Comparison of ENCODE assay signal across 16 cellular contexts in the genomic region with DNA sequence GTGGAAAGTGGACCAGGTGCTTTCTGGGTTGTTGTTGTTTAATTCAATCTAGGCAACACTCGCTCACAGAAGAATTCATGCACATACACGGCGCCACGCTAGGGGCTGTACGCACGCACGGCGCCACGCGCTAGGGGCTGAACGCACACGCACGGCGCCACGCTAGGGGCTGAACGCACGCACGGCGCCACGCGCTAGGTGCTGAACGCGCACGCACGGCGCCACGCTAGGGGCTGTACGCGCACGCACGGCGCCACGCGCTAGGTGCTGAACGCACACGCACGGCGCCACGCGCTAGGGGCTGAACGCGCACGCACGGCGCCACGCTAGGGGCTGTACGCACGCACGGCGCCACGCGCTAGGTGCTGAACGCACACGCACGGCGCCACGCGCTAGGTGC. TPM values are rescaled to one million over a fixed set of nuclear protein-coding genes. Genes with fewer than 3 reads are reported as not detected.
"Had no signal": no experiment of that assay in that cellular context is flagged by ENCODE, and none has a peak within 500 bp of the region (broad histone marks: within the 10 kb centered on the region; RNA-seq: fewer than 3 reads in every experiment).

No MANE protein-coding gene starts in this region.

- H3K9me3 ChIP-seq: stomach, thyroid gland had no signal

- H3K36me3 ChIP-seq: cardiac muscle cell, stomach, thyroid gland had no signal

- H3K27ac ChIP-seq: cardiac muscle cell, epithelial cell of prostate, VCaP had no signal

- H3K4me3 ChIP-seq: cardiac muscle cell, skin epidermis, stomach, thyroid gland had no signal

- H3K27me3 ChIP-seq: cardiac muscle cell, stomach, thyroid gland had no signal

- DNase-seq: activated CD4-positive, alpha-beta T cell treated with anti-CD3 and anti-CD28 coated beads for 36 hours; activated naive CD4-positive, alpha-beta T cell treated with anti-CD3 and anti-CD28 coated beads for 36 hours; cortex of kidney; effector memory CD4-positive, alpha-beta T cell; hippocampal formation; mammary epithelial cell; nephron progenitor cell; stomach; T-cell; T1000; thyroid gland had no signal

- ATAC-seq: activated CD4-positive, alpha-beta T cell treated with anti-CD3 and anti-CD28 coated beads for 36 hours; activated T-helper 17 cell treated with anti-CD3 and anti-CD28 coated beads, Interleukin-2, amount 50 U/mL, for 72 hours; T-cell had no signal

RNA-seq across cellular contexts. Expression of gene NINJ2, which starts 54.3 kb away (rescaled TPM):
- total RNA-seq: cardiac muscle cell had no signal
